8 cellular contexts compared by ENCODE assay signal in genomic region chr9:105063665-105064247, GRCh38.
DNase-seq lines count a peak whose midpoint lies in the region; ATAC-seq, FAIRE-seq and TF ChIP-seq lines count a peak whose summit lies in the region.

No MANE protein-coding gene starts in this region.

- H3K79me2 ChIP-seq in keratinocyte (ENCODE audit: control insufficient read depth, insufficient read depth, low read length): no peaks in the 10 kb centered on the region

- H3K9me1 ChIP-seq in keratinocyte (ENCODE audit: control insufficient read depth, extremely low read depth, insufficient read depth, low read length): no peaks in the 10 kb centered on the region

- FAIRE-seq in keratinocyte (lab: Jason Lieb, UNC): peak; percentile 59

- peaks cover 17% of the 10 kb centered on the region for H3K4me1 Mint-ChIP-seq in Calu3 (ENCODE audit: low read depth, unreplicated experiment)

- DNase-seq in Calu3 (no peak), keratinocyte (ENCODE audit: low read depth, low spot score) (no peak), stromal cell of bone marrow (ENCODE audit: low read depth) (peak; percentile 82), LoVo (ENCODE audit: low spot score) (no peak), cerebellum (ENCODE audit: low spot score) (no peak)

- no peak overlapping the region for H3K4me3 Mint-ChIP-seq in Calu3 (ENCODE audit: low read depth, unreplicated experiment)

- dilution Hi-C loops in keratinocyte (cut with MboI; ENCODE audit: extremely low pct_ligation_motif_present, low sequenced_read_pairs): no loop called here

- peaks cover 30% of the 10 kb centered on the region for H3K4me1 ChIP-seq in keratinocyte (ENCODE audit: control insufficient read depth, extremely low read depth, insufficient read depth, low read length)

- peak overlapping the region; percentile 56 for H3K4me2 ChIP-seq in keratinocyte (ENCODE audit: control insufficient read depth, extremely low read depth, insufficient read depth, low read depth, low read length)

- no peaks in the 10 kb centered on the region for H4K20me1 ChIP-seq in keratinocyte (ENCODE audit: control insufficient read depth, extremely low read depth, insufficient read depth, low read length)

- intact Hi-C loops in Calu3 (cut with micrococcal nuclease; ENCODE audit: unreplicated experiment): no loop called here

- no peaks in the 10 kb centered on the region for H3K27me3 Mint-ChIP-seq in Calu3 (ENCODE audit: unreplicated experiment)

- H2AFZ ChIP-seq in keratinocyte (ENCODE audit: control insufficient read depth, low read length): peak overlapping the region; percentile 52

- peak overlapping the region; percentile 63 for H3K27ac Mint-ChIP-seq in Calu3 (ENCODE audit: unreplicated experiment)

- peaks cover 8% of the 10 kb centered on the region for H3K36me3 Mint-ChIP-seq in Calu3 (ENCODE audit: insufficient read depth, unreplicated experiment)

- ATAC-seq in HG02852 (IDR thresholded peaks at IDR 0.05; ENCODE audit: unreplicated experiment): peak; percentile 63
- ATAC-seq in GM19467 (IDR thresholded peaks at IDR 0.05; ENCODE audit: unreplicated experiment): no peak

- CTCF ChIA-PET in Calu3 (lab: Charles Lee): interaction anchor here (1.1 kb wide), 1 partner anchor 11 kb away, joined by 3 read pairs; no protein-coding TSS in a partner anchor

- H3K9ac ChIP-seq in keratinocyte (ENCODE audit: control insufficient read depth, extremely low read depth, insufficient read depth, low read length): peak overlapping the region; percentile 59

- H3K27ac ChIP-seq in adipose tissue (ENCODE audit: low read depth, low read length) (peak overlapping the region; percentile 79), keratinocyte (ENCODE audit: control insufficient read depth, insufficient read depth, low read length) (peak overlapping the region; percentile 78)

- no peak overlapping the region for H3K4me3 ChIP-seq in keratinocyte (ENCODE audit: control insufficient read depth in 2 of 3, extremely low read depth in 1 of 3, insufficient read depth in 2 of 3, low read depth in 1 of 3, low read length in 3 of 3)

- peaks cover 3% of the 10 kb centered on the region for H3K9me3 ChIP-seq in keratinocyte (ENCODE audit: control insufficient read depth, low read depth, low read length)

- no peak for TF ChIP-seq CTCF in Calu3 (IDR thresholded peaks at IDR 0.05; ENCODE audit: unreplicated experiment)
- no peak for TF ChIP-seq CTCF in keratinocyte (optimal IDR thresholded peaks at IDR 0.05 in 1 of 3, IDR thresholded peaks at IDR 0.05 in 1 of 3, conservative IDR thresholded peaks at IDR 0.05 in 1 of 3; ENCODE audit: extremely low read depth in 1 of 3, insufficient read depth in 2 of 3, low read length in 3 of 3)

- BruUV-seq in Calu3 (replicated peaks; lab: Mats Ljungman, UMichigan): no TSS peak

- no peaks in the 10 kb centered on the region for H3K36me3 ChIP-seq in keratinocyte (ENCODE audit: control insufficient read depth in 2 of 2, extremely low read depth in 1 of 2, insufficient read depth in 2 of 2, low read length in 2 of 2)

- H3K9me3 Mint-ChIP-seq in Calu3 (ENCODE audit: low read depth, unreplicated experiment): no peaks in the 10 kb centered on the region

- H3K27me3 ChIP-seq in keratinocyte (ENCODE audit: control insufficient read depth, extremely low read depth, insufficient read depth, low read length): no peaks in the 10 kb centered on the region

- 49 to 59% (median 58%) methylated on average over 8 of the region's 8 CpGs for WGBS in adipose tissue, 3 donors
